ENCODE assay signal across 24 cellular contexts in the genomic region with DNA sequence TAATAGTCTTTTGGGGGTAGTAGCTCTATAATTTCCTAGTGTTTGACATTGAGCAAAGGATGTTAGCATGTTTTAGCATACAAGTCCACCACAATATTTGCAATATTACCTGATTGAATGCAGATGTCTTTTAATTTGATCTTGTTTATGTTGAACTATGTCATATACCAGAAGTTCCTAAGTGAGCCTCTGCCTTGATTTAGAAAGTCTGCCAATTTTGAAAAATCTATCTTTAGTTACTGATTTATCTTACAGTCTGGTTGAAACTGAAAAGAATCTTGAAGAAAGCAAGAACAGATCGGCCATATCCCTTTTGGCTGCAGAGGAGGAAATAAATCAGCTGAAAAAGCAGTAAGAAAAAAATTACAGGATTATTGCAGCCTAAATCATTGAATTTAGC. TPM values are rescaled to one million over a fixed set of nuclear protein-coding genes. Genes with fewer than 3 reads are reported as not detected.
A peak's percentile ranks its signal among the peaks of the same experiment; 100 is the strongest.
DNase-seq lines count a peak whose midpoint lies in the region; ATAC-seq and TF ChIP-seq lines count a peak whose summit lies in the region.
"Had no signal": no experiment of that assay in that cellular context is flagged by ENCODE, and none has a peak within 500 bp of the region (broad histone marks: within the 10 kb centered on the region; RNA-seq: fewer than 3 reads in every experiment).

No MANE protein-coding gene starts in this region.

- no peaks in the 10 kb centered on the region for H3K9me3 Mint-ChIP-seq in progenitor cell of endocrine pancreas (ENCODE audit: low read depth)
- H3K9me3 Mint-ChIP-seq: CD4-positive, alpha-beta T cell had no signal

- no peaks in the 10 kb centered on the region for H3F3A ChIP-seq in MM.1S (ENCODE audit: insufficient read depth, low read length)
- no peaks in the 10 kb centered on the region for H3F3A ChIP-seq in SK-N-SH (replicated peaks; ENCODE audit: insufficient read depth)

- intact Hi-C loops in left lung (cut with DNase I): no loop called here

- CTCF ChIA-PET in SK-N-SH (lab: Yijun Ruan, JAX): interaction anchor here (1.1 kb wide), 1 partner anchor 43 kb away, joined by 3 read pairs; no protein-coding TSS in a partner anchor

- TF ChIP-seq EP300 in SK-N-SH (IDR thresholded peaks at IDR 0.05; ENCODE audit: borderline replicate concordance in 1 of 2, low read depth in 1 of 2, low read length in 1 of 2): peak in 1 of 2 experiments; percentile 38; a peak in 1 of 4 replicates

- H3K4me1 ChIP-seq in MM.1S (ENCODE audit: low read length) (peaks cover 3% of the 10 kb centered on the region; the same call in 1 of the 2 replicates), SK-N-SH (ENCODE audit: control insufficient read depth in 1 of 2, insufficient read depth in 2 of 2, low read depth in 1 of 2, low read length in 1 of 2) (no peaks in the 10 kb centered on the region), left lung (no peaks in the 10 kb centered on the region), HAP-1 (no peaks in the 10 kb centered on the region)
- H3K4me1 ChIP-seq: BE2C; BLaER1 treated with 17β-estradiol and CSF1 and Interleukin-3, amounts not matched to agents 10 nM and 100 nM had no signal

- H4K20me1 ChIP-seq in MM.1S (ENCODE audit: insufficient read depth, low read length) (no peaks in the 10 kb centered on the region), SK-N-SH (ENCODE audit: insufficient read depth) (no peaks in the 10 kb centered on the region)
- H4K20me1 ChIP-seq: BLaER1 treated with 17β-estradiol and CSF1 and Interleukin-3, amounts not matched to agents 10 nM and 100 nM had no signal

- H3K4me3 ChIP-seq in MM.1S (ENCODE audit: low read length): no peak overlapping the region
- no peak overlapping the region for H3K4me3 ChIP-seq in SK-N-SH (ENCODE audit: low read depth in 2 of 2, low read length in 1 of 2)
- H3K4me3 ChIP-seq in fibroblast of villous mesenchyme (ENCODE audit: low read depth, low read length): no peak overlapping the region
- H3K4me3 ChIP-seq in left lung: no peak overlapping the region
- no peak overlapping the region for H3K4me3 ChIP-seq in HAP-1
- H3K4me3 ChIP-seq: BLaER1 treated with 17β-estradiol and CSF1 and Interleukin-3, amounts not matched to agents 10 nM and 100 nM had no signal

- H3K36me3 ChIP-seq in MM.1S (replicated peaks; ENCODE audit: insufficient read depth, low read length): no peaks in the 10 kb centered on the region
- H3K36me3 ChIP-seq in SK-N-SH (replicated peaks in 1 of 2; ENCODE audit: control insufficient read depth in 1 of 2, insufficient read depth in 2 of 2, low read length in 1 of 2): no peaks in the 10 kb centered on the region
- H3K36me3 ChIP-seq in left lung: no peaks in the 10 kb centered on the region
- H3K36me3 ChIP-seq in HAP-1 (replicated peaks): no peaks in the 10 kb centered on the region
- H3K36me3 ChIP-seq: BE2C; BLaER1 treated with 17β-estradiol and CSF1 and Interleukin-3, amounts not matched to agents 10 nM and 100 nM had no signal

- no peaks in the 10 kb centered on the region for H3K79me2 ChIP-seq in MM.1S (ENCODE audit: low read length)
- H3K79me2 ChIP-seq in SK-N-SH (ENCODE audit: insufficient read depth): no peaks in the 10 kb centered on the region

- H3K36me3 Mint-ChIP-seq in progenitor cell of endocrine pancreas (ENCODE audit: insufficient read depth): no peaks in the 10 kb centered on the region
- H3K36me3 Mint-ChIP-seq: CD14-positive monocyte; CD8-positive, alpha-beta memory T cell had no signal

- H2AFZ ChIP-seq in MM.1S (ENCODE audit: low read length): no peak overlapping the region
- 0 out of 2 replicates have a peak overlapping the region, but pooled peaks have one; percentile 41 for H2AFZ ChIP-seq in SK-N-SH (ENCODE audit: low read depth)

- no peak for ATAC-seq in left lung

- H3K4me1 Mint-ChIP-seq in progenitor cell of endocrine pancreas (ENCODE audit: low read depth): peaks cover 8% of the 10 kb centered on the region
- H3K4me1 Mint-ChIP-seq: CD14-positive monocyte; CD8-positive, alpha-beta memory T cell had no signal

- H3K9me3 ChIP-seq in MM.1S (replicated peaks; ENCODE audit: insufficient read depth, low read length) (no peaks in the 10 kb centered on the region), SK-N-SH (no peaks in the 10 kb centered on the region), left lung (no peaks in the 10 kb centered on the region), HAP-1 (no peaks in the 10 kb centered on the region)
- H3K9me3 ChIP-seq: BE2C; BLaER1 treated with 17β-estradiol and CSF1 and Interleukin-3, amounts not matched to agents 10 nM and 100 nM had no signal

- H3K9me2 ChIP-seq in MM.1S (replicated peaks; ENCODE audit: insufficient read depth, low read length) (no peaks in the 10 kb centered on the region), SK-N-SH (no peaks in the 10 kb centered on the region)

- no peak overlapping the region for H3K4me3 Mint-ChIP-seq in progenitor cell of endocrine pancreas (ENCODE audit: low read depth)
- H3K4me3 Mint-ChIP-seq: CD14-positive monocyte; CD4-positive, alpha-beta T cell; CD8-positive, alpha-beta memory T cell had no signal

- no peak for TF ChIP-seq CTCF in MM.1S (IDR thresholded peaks at IDR 0.05; ENCODE audit: low read length)
- no peak for TF ChIP-seq CTCF in SK-N-SH (IDR thresholded peaks at IDR 0.05)
- no peak for TF ChIP-seq CTCF in fibroblast of villous mesenchyme (IDR thresholded peaks at IDR 0.05; ENCODE audit: insufficient read depth, low read depth, low read length)
- TF ChIP-seq CTCF in left lung (IDR thresholded peaks at IDR 0.05): no peak
- no peak for TF ChIP-seq CTCF in progenitor cell of endocrine pancreas (IDR thresholded peaks at IDR 0.05; ENCODE audit: unreplicated experiment)

- H3K27ac ChIP-seq in MM.1S (ENCODE audit: low read length) (no peak overlapping the region), SK-N-SH (ENCODE audit: low read depth in 2 of 2, low read length in 1 of 2) (no peak overlapping the region), left lung (no peak overlapping the region)
- H3K27ac ChIP-seq: 22Rv1; BLaER1 treated with 17β-estradiol and CSF1 and Interleukin-3, amounts not matched to agents 10 nM and 100 nM had no signal

- no peak for TF ChIP-seq RAD21 in SK-N-SH (IDR thresholded peaks at IDR 0.05; ENCODE audit: low read length)

- peak; percentile 15 for DNase-seq in MM.1S
- DNase-seq in SK-N-SH: no peak
- DNase-seq in fibroblast of gingiva (ENCODE audit: low read depth): peak; percentile 76
- DNase-seq in fibroblast of villous mesenchyme (ENCODE audit: low read depth): peak; percentile 10
- DNase-seq in left lung: no peak
- DNase-seq in HAP-1 (ENCODE audit: low spot score in 2 of 2): no peak
- DNase-seq in COLO829 (ENCODE audit: low spot score): no peak
- no peak for DNase-seq in progenitor cell of endocrine pancreas (ENCODE audit: low spot score, unreplicated experiment)
- DNase-seq: AML-193; BE2C; Calu3; CD4-positive, alpha-beta T cell; CD8-positive, alpha-beta memory T cell; COR-L47; DMS53; DMS79 treated with DMSO at 0.1 percent for 48 hours; GF-D8; GOT3; HCEC 1CT had no signal

- in situ Hi-C loops in HAP-1 (cut with MboI; ENCODE audit: low sequenced_read_pairs): no loop called here

- POLR2A ChIA-PET in SK-N-SH (lab: Yijun Ruan, JAX): no interaction called here

- no peak overlapping the region for H3K9ac ChIP-seq in MM.1S (ENCODE audit: low read length)
- no peak overlapping the region for H3K9ac ChIP-seq in SK-N-SH
- H3K9ac ChIP-seq: BLaER1 treated with 17β-estradiol and CSF1 and Interleukin-3, amounts not matched to agents 10 nM and 100 nM had no signal

- no peak overlapping the region for H3K4me2 ChIP-seq in MM.1S (ENCODE audit: low read depth, low read length)
- no peak overlapping the region for H3K4me2 ChIP-seq in SK-N-SH
- H3K4me2 ChIP-seq: BLaER1 treated with 17β-estradiol and CSF1 and Interleukin-3, amounts not matched to agents 10 nM and 100 nM had no signal

- H3K27ac Mint-ChIP-seq in progenitor cell of endocrine pancreas: no peak overlapping the region
- H3K27ac Mint-ChIP-seq: CD14-positive monocyte; CD4-positive, alpha-beta T cell; CD8-positive, alpha-beta memory T cell had no signal

- no peaks in the 10 kb centered on the region for H3K27me3 ChIP-seq in MM.1S (replicated peaks; ENCODE audit: insufficient read depth, low read length)
- no peaks in the 10 kb centered on the region for H3K27me3 ChIP-seq in SK-N-SH (ENCODE audit: insufficient read depth)
- H3K27me3 ChIP-seq in left lung: peaks cover 0 to 6% of the 10 kb centered on the region in 2 donors
- no peaks in the 10 kb centered on the region for H3K27me3 ChIP-seq in HAP-1 (ENCODE audit: low read depth)
- H3K27me3 ChIP-seq: BE2C; BLaER1 treated with 17β-estradiol and CSF1 and Interleukin-3, amounts not matched to agents 10 nM and 100 nM had no signal

- 4% methylated on average over 1 of the region's 1 CpG for WGBS in SK-N-SH (ENCODE audit: low lambda C conversion rate)

- H3K27me3 Mint-ChIP-seq in progenitor cell of endocrine pancreas: peaks cover 5% of the 10 kb centered on the region

TF ChIP-seq in SK-N-SH, 30 proteins besides CTCF, POLR2A, EP300 and RAD21:
- TF ChIP-seq RXRA (IDR thresholded peaks at IDR 0.05; ENCODE audit: borderline replicate concordance, low read depth): no peak
- TF ChIP-seq SIN3A (IDR thresholded peaks at IDR 0.05; ENCODE audit: borderline replicate concordance, low read depth, low read length): no peak
- no peak for TF ChIP-seq MAX (IDR thresholded peaks at IDR 0.05; ENCODE audit: low read depth)
- no peak for TF ChIP-seq SMC3 (IDR thresholded peaks at IDR 0.05; ENCODE audit: low read depth, low read length)
TF ChIP-seq in SK-N-SH: peak in this region for 0.

RNA-seq across cellular contexts. Expression of gene SPATA18, which starts 18.5 kb away (rescaled TPM):
- 0.84 and 1.2 TPM in 2 replicates for polyA plus RNA-seq in SK-N-SH (2012; rRNA removed)
- 0.91 and 1.0 TPM in 2 replicates for polyA plus RNA-seq in SK-N-SH (2012; cell fraction: cytosol; rRNA removed)
- 1.4 TPM in 2 replicates for polyA plus RNA-seq in SK-N-SH (2012; cell fraction: nucleus; rRNA removed)
- total RNA-seq in fibroblast of villous mesenchyme (7.7 and 18.1 TPM in 2 replicates), left lung (10 to 100 TPM; 13.5 to 23.7 TPM), progenitor cell of endocrine pancreas (7.4 and 8.5 TPM in 2 replicates)
- total RNA-seq: Calu3; CD4-positive, alpha-beta T cell; Daoy had no signal
- polyA plus RNA-seq: CD8-positive, alpha-beta memory T cell had no signal

RNA-seq across cellular contexts. Expression of gene SGCB, which starts 31.5 kb away (rescaled TPM):
- 25.1 and 33.4 TPM in 2 replicates for polyA plus RNA-seq in SK-N-SH (2012; rRNA removed)
- polyA plus RNA-seq in SK-N-SH (2012; cell fraction: cytosol; rRNA removed): 38.6 and 41.0 TPM in 2 replicates
- polyA plus RNA-seq in SK-N-SH (2012; cell fraction: nucleus; rRNA removed): 6.7 and 13.0 TPM in 2 replicates
- total RNA-seq in fibroblast of villous mesenchyme (21.3 and 37.6 TPM in 2 replicates), left lung (10 to 100 TPM; 26.9 to 41.5 TPM), progenitor cell of endocrine pancreas (29.7 and 30.1 TPM in 2 replicates)

RNA-seq across cellular contexts. Expression of gene LRRC66, which starts 49.4 kb away (rescaled TPM):
- 0.07 and 0.08 TPM in 2 replicates for polyA plus RNA-seq in SK-N-SH (2012; rRNA removed)
- 0.03 TPM in 2 replicates for polyA plus RNA-seq in SK-N-SH (2012; cell fraction: cytosol; rRNA removed)
- 0.45 and 0.52 TPM in 2 replicates for polyA plus RNA-seq in SK-N-SH (2012; cell fraction: nucleus; rRNA removed)
- total RNA-seq in fibroblast of villous mesenchyme (0.32 and 0.43 TPM in 2 replicates), left lung (under 1 TPM; 0.17 to 0.18 TPM), progenitor cell of endocrine pancreas (0.38 and 0.58 TPM in 2 replicates)
- total RNA-seq: Calu3, Daoy, G401 had no signal
- polyA plus RNA-seq: CD14-positive monocyte; CD8-positive, alpha-beta memory T cell had no signal

Comparison
In these comparisons a context has a peak if more than half of its experiments do, and no peak if none do; other contexts are left out.
1. DNase-seq: peak in MM.1S (single experiment), fibroblast of gingiva (single experiment) and fibroblast of villous mesenchyme (single experiment); none in SK-N-SH (single experiment), left lung (0 of 2), HAP-1 (0 of 2), COLO829 (single experiment) and progenitor cell of endocrine pancreas (single experiment).